ENCODE assay signal across 9 cellular contexts in genomic region chr3:54123538-54124196, GRCh38. TPM values are rescaled to one million over a fixed set of nuclear protein-coding genes. Genes with fewer than 3 reads are reported as not detected.
DNase-seq lines count a peak whose midpoint lies in the region; ATAC-seq lines count a peak whose summit lies in the region.
"Had no signal": no experiment of that assay in that cellular context is flagged by ENCODE, and none has a peak within 500 bp of the region (broad histone marks: within the 10 kb centered on the region; RNA-seq: fewer than 3 reads in every experiment).

No MANE protein-coding gene starts in this region.

- peak overlapping the region; percentile 54 for H3K4me3 ChIP-seq in H7 (ENCODE audit: insufficient read depth, low read depth, low read length)
- H3K4me3 ChIP-seq: SK-N-MC had no signal

- intact Hi-C loops in left ventricle myocardium superior (cut with micrococcal nuclease) (no loop called here), sciatic nerve (cut with DNase I) (no loop called here)

- no peak for DNase-seq in H7
- DNase-seq in RPMI7951 (ENCODE audit: low read depth): peak; percentile 44
- DNase-seq in left ventricle myocardium superior: no peak
- no peak for DNase-seq in sciatic nerve (ENCODE audit: low spot score)
- no peak for DNase-seq in HuH-7 (ENCODE audit: low spot score)
- no peak for DNase-seq in AG08396 (ENCODE audit: low spot score)

- no peaks in the 10 kb centered on the region for H3K36me3 ChIP-seq in H7 (replicated peaks; ENCODE audit: control insufficient read depth, insufficient read depth, low read length)

- ATAC-seq in left ventricle myocardium superior: peak; percentile 34
- ATAC-seq in sciatic nerve: peak; percentile 28
- no peak for ATAC-seq in HG03139 (IDR thresholded peaks at IDR 0.05; ENCODE audit: unreplicated experiment)
- no peak for ATAC-seq in HG02973 (IDR thresholded peaks at IDR 0.05; ENCODE audit: unreplicated experiment)

- H3K27me3 ChIP-seq in H7 (ENCODE audit: control insufficient read depth, insufficient read depth, low read length): peaks cover 57% of the 10 kb centered on the region

RNA-seq across cellular contexts. Expression of gene CACNA2D3, which starts 1.3 kb away (rescaled TPM):
- total RNA-seq in H7 (2014; rRNA removed; shearing (Covaris generic)): 1.6 TPM in 2 replicates
- total RNA-seq in RPMI7951 (2014; rRNA removed; shearing (Covaris generic)): 11.2 and 11.7 TPM in 2 replicates
- 26.9 TPM for total RNA-seq in left ventricle myocardium superior
- 6.9 TPM for total RNA-seq in sciatic nerve

Comparison
In these comparisons a context has a peak if more than half of its experiments do, and no peak if none do; other contexts are left out.
1. ATAC-seq: peak in left ventricle myocardium superior (single experiment) and sciatic nerve (single experiment); none in HG03139 (single experiment) and HG02973 (single experiment).